ENCODE assay signal across 19 cellular contexts in genomic region chr5:156471893-156472292, GRCh38.
DNase-seq lines count a peak whose midpoint lies in the region; ATAC-seq, FAIRE-seq and TF ChIP-seq lines count a peak whose summit lies in the region.
"Had no signal": no experiment of that assay in that cellular context is flagged by ENCODE, and none has a peak within 500 bp of the region (broad histone marks: within the 10 kb centered on the region; RNA-seq: fewer than 3 reads in every experiment).

No MANE protein-coding gene starts in this region.

- no peaks in the 10 kb centered on the region for H3K36me3 Mint-ChIP-seq in activated CD4-positive, alpha-beta T cell treated with anti-CD3 and anti-CD28 coated beads, Interleukin-2, amount 10 ng/mL, durations not matched to agents 24 days and 14 days (ENCODE audit: low read depth)
- no peaks in the 10 kb centered on the region for H3K36me3 Mint-ChIP-seq in activated T-helper 17 cell treated with anti-CD3 and anti-CD28 coated beads, Interleukin-2, amount 50 U/mL, for 72 hours (ENCODE audit: low read depth)
- H3K36me3 Mint-ChIP-seq: CD8-positive, alpha-beta T cell had no signal

- no peaks in the 10 kb centered on the region for H3K9me3 Mint-ChIP-seq in activated CD4-positive, alpha-beta T cell treated with anti-CD3 and anti-CD28 coated beads, Interleukin-2, amount 10 ng/mL, durations not matched to agents 24 days and 14 days
- no peaks in the 10 kb centered on the region for H3K9me3 Mint-ChIP-seq in activated T-helper 17 cell treated with anti-CD3 and anti-CD28 coated beads, Interleukin-2, amount 50 U/mL, for 72 hours
- H3K9me3 Mint-ChIP-seq in stimulated activated naive CD8-positive, alpha-beta T cell treated with anti-CD3 and anti-CD28 coated beads, Interleukin-15, amount 100 ng/mL, for 72 hours: no peaks in the 10 kb centered on the region
- H3K9me3 Mint-ChIP-seq: CD8-positive, alpha-beta T cell had no signal

- POLR2A ChIA-PET in A549 (lab: Yijun Ruan, JAX): no interaction called here

- no peaks in the 10 kb centered on the region for H3K27me3 Mint-ChIP-seq in activated CD4-positive, alpha-beta T cell treated with anti-CD3 and anti-CD28 coated beads, Interleukin-2, amount 10 ng/mL, durations not matched to agents 24 days and 14 days
- H3K27me3 Mint-ChIP-seq in activated T-helper 17 cell treated with anti-CD3 and anti-CD28 coated beads, Interleukin-2, amount 50 U/mL, for 72 hours: peaks cover 4% of the 10 kb centered on the region
- peaks cover 11% of the 10 kb centered on the region for H3K27me3 Mint-ChIP-seq in stimulated activated naive CD8-positive, alpha-beta T cell treated with anti-CD3 and anti-CD28 coated beads, Interleukin-15, amount 100 ng/mL, for 72 hours

- no peaks in the 10 kb centered on the region for H3K9me3 ChIP-seq in A549
- no peaks in the 10 kb centered on the region for H3K9me3 ChIP-seq in osteoblast (ENCODE audit: low read depth, low read length)
- H3K9me3 ChIP-seq: BLaER1 treated with 17β-estradiol and CSF1 and Interleukin-3, amounts not matched to agents 10 nM and 100 nM; HAP-1 had no signal

- 92% methylated on average over 3 of the region's 3 CpGs for WGBS in A549 (ENCODE audit: missing lambda C conversion rate)

- no peak overlapping the region for H2AFZ ChIP-seq in osteoblast (ENCODE audit: low read length)

- no peaks in the 10 kb centered on the region for H3K27me3 ChIP-seq in osteoblast (ENCODE audit: insufficient read depth, low read length)
- H3K27me3 ChIP-seq: BLaER1 treated with 17β-estradiol and CSF1 and Interleukin-3, amounts not matched to agents 10 nM and 100 nM had no signal

- no peak for TF ChIP-seq RAD21 in A549 (conservative IDR thresholded peaks at IDR 0.05 in 1 of 2, IDR thresholded peaks at IDR 0.05 in 1 of 2)

- peak; percentile 7 for FAIRE-seq in A549 (lab: Jason Lieb, UNC)
- FAIRE-seq: GM12878, H1 had no signal

- no peaks in the 10 kb centered on the region for H4K20me1 ChIP-seq in osteoblast (ENCODE audit: insufficient read depth, low read length)
- H4K20me1 ChIP-seq: BLaER1 treated with 17β-estradiol and CSF1 and Interleukin-3, amounts not matched to agents 10 nM and 100 nM had no signal

- TF ChIP-seq CTCF in A549 (IDR thresholded peaks at IDR 0.05) (no peak), osteoblast (IDR thresholded peaks at IDR 0.05; ENCODE audit: extremely low read depth, low read depth, low read length) (no peak)

- intact Hi-C loops in activated CD4-positive, alpha-beta T cell treated with anti-CD3 and anti-CD28 coated beads, Interleukin-2, amount 10 ng/mL, durations not matched to agents 24 days and 14 days (cut with micrococcal nuclease): no loop called here

- H3K36me3 ChIP-seq in osteoblast (ENCODE audit: insufficient read depth, low read length): no peaks in the 10 kb centered on the region
- H3K36me3 ChIP-seq: BLaER1 treated with 17β-estradiol and CSF1 and Interleukin-3, amounts not matched to agents 10 nM and 100 nM; HAP-1 had no signal

- CTCF ChIA-PET in A549 (lab: Yijun Ruan, JAX): no interaction called here

- no peak for TF ChIP-seq POLR2A in A549 (IDR thresholded peaks at IDR 0.05; ENCODE audit: low read length)

- H3K4me2 ChIP-seq in A549 (no peak overlapping the region), osteoblast (ENCODE audit: insufficient read depth, low read length) (no peak overlapping the region)

- TF ChIP-seq EP300 in A549 (IDR thresholded peaks at IDR 0.05): no peak

- H3K4me1 ChIP-seq in A549: peaks cover 45% of the 10 kb centered on the region
- peaks cover 30% of the 10 kb centered on the region for H3K4me1 ChIP-seq in osteoblast (ENCODE audit: insufficient read depth, low read length)

- ATAC-seq in A549: no peak
- peak; percentile 52 for ATAC-seq in activated T-helper 17 cell treated with anti-CD3 and anti-CD28 coated beads, Interleukin-2, amount 50 U/mL, for 72 hours (replicated peaks)
- peak; percentile 56 for ATAC-seq in stimulated activated naive CD8-positive, alpha-beta T cell treated with anti-CD3 and anti-CD28 coated beads, Interleukin-15, amount 100 ng/mL, for 72 hours
- ATAC-seq in GM21515 (IDR thresholded peaks at IDR 0.05; ENCODE audit: unreplicated experiment): no peak
- ATAC-seq: CD8-positive, alpha-beta T cell; GM12878 had no signal

- H3K4me1 Mint-ChIP-seq in activated CD4-positive, alpha-beta T cell treated with anti-CD3 and anti-CD28 coated beads, Interleukin-2, amount 10 ng/mL, durations not matched to agents 24 days and 14 days: no peaks in the 10 kb centered on the region
- no peaks in the 10 kb centered on the region for H3K4me1 Mint-ChIP-seq in activated T-helper 17 cell treated with anti-CD3 and anti-CD28 coated beads, Interleukin-2, amount 50 U/mL, for 72 hours
- no peaks in the 10 kb centered on the region for H3K4me1 Mint-ChIP-seq in stimulated activated naive CD8-positive, alpha-beta T cell treated with anti-CD3 and anti-CD28 coated beads, Interleukin-15, amount 100 ng/mL, for 72 hours
- H3K4me1 Mint-ChIP-seq: B cell had no signal

- H3K4me3 Mint-ChIP-seq in activated CD4-positive, alpha-beta T cell treated with anti-CD3 and anti-CD28 coated beads, Interleukin-2, amount 10 ng/mL, durations not matched to agents 24 days and 14 days: no peak overlapping the region
- H3K4me3 Mint-ChIP-seq in activated T-helper 17 cell treated with anti-CD3 and anti-CD28 coated beads, Interleukin-2, amount 50 U/mL, for 72 hours: no peak overlapping the region
- no peak overlapping the region for H3K4me3 Mint-ChIP-seq in stimulated activated naive CD8-positive, alpha-beta T cell treated with anti-CD3 and anti-CD28 coated beads, Interleukin-15, amount 100 ng/mL, for 72 hours
- H3K4me3 Mint-ChIP-seq: B cell; CD8-positive, alpha-beta T cell had no signal

- no peak for DNase-seq in activated CD4-positive, alpha-beta T cell treated with anti-CD3 and anti-CD28 coated beads, Interleukin-2, amount 10 ng/mL, durations not matched to agents 24 days and 14 days
- no peak for DNase-seq in activated CD4-positive, alpha-beta T cell treated with anti-CD3 and anti-CD28 coated beads for 1 hour
- DNase-seq in A549 (ENCODE audit: low read depth in 1 of 2, low spot score in 1 of 2) (no peak), osteoblast (ENCODE audit: insufficient read length, low spot score, missing footprints) (no peak)
- no peak for DNase-seq in stimulated activated naive CD8-positive, alpha-beta T cell treated with anti-CD3 and anti-CD28 coated beads, Interleukin-15, amount 100 ng/mL, for 72 hours
- DNase-seq: 8988T; Calu3; CD8-positive, alpha-beta T cell; DMS 273 treated with DMSO at 0.1 percent for 48 hours; DMS53; DND-41; EL had no signal

- H3K79me2 ChIP-seq in osteoblast (ENCODE audit: insufficient read depth, low read length): no peaks in the 10 kb centered on the region

- H3K27ac ChIP-seq in A549 (peak overlapping the region in 1 of 2 experiments; percentile 76; a peak in 4 of 6 replicates), osteoblast (ENCODE audit: low read depth, low read length) (no peak overlapping the region)

- H3K4me3 ChIP-seq in A549 (no peak overlapping the region), osteoblast (ENCODE audit: insufficient read depth, low read length) (no peak overlapping the region)
- H3K4me3 ChIP-seq: BLaER1 treated with 17β-estradiol and CSF1 and Interleukin-3, amounts not matched to agents 10 nM and 100 nM; GM12878; HAP-1 had no signal

- peak overlapping the region; percentile 56 for H3K27ac Mint-ChIP-seq in activated CD4-positive, alpha-beta T cell treated with anti-CD3 and anti-CD28 coated beads, Interleukin-2, amount 10 ng/mL, durations not matched to agents 24 days and 14 days
- H3K27ac Mint-ChIP-seq in activated T-helper 17 cell treated with anti-CD3 and anti-CD28 coated beads, Interleukin-2, amount 50 U/mL, for 72 hours: no peak overlapping the region
- peak overlapping the region; percentile 19 to 43 for H3K27ac Mint-ChIP-seq in stimulated activated naive CD8-positive, alpha-beta T cell treated with anti-CD3 and anti-CD28 coated beads, Interleukin-15, amount 100 ng/mL, for 72 hours
- H3K27ac Mint-ChIP-seq: B cell; CD8-positive, alpha-beta T cell had no signal

TF ChIP-seq in A549, 52 proteins besides CTCF, POLR2A, EP300 and RAD21:
- TF ChIP-seq FOSB (CRISPR knock-in tag; IDR thresholded peaks at IDR 0.05) (no peak), KDM5A (IDR thresholded peaks at IDR 0.05) (no peak), HOXB13 (CRISPR knock-in tag; IDR thresholded peaks at IDR 0.05; ENCODE audit: low read depth) (no peak)

Comparison
In these comparisons a context has a peak if more than half of its experiments do, and no peak if none do; other contexts are left out.
1. ATAC-seq: peak in activated T-helper 17 cell treated with anti-CD3 and anti-CD28 coated beads, Interleukin-2, amount 50 U/mL, for 72 hours (single experiment) and stimulated activated naive CD8-positive, alpha-beta T cell treated with anti-CD3 and anti-CD28 coated beads, Interleukin-15, amount 100 ng/mL, for 72 hours (single experiment); none in A549 (0 of 2) and GM21515 (single experiment).